ENCODE assay signal across 2 cellular contexts in genomic region chr11:75775056-75775455, GRCh38.
TF ChIP-seq lines count a peak whose summit lies in the region.

No MANE protein-coding gene starts in this region.

TF ChIP-seq in WTC11, 78 proteins besides CTCF, POLR2A, EP300 and RAD21:
- TF ChIP-seq, protein P1, sequence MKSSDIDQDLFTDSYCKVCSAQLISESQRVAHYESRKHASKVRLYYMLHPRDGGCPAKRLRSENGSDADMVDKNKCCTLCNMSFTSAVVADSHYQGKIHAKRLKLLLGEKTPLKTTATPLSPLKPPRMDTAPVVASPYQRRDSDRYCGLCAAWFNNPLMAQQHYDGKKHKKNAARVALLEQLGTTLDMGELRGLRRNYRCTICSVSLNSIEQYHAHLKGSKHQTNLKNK (CRISPR knock-in tag; IDR thresholded peaks at IDR 0.05), result no peak
TF ChIP-seq in WTC11: peak in this region for 0.

TF ChIP-seq in HepG2, 621 proteins besides CTCF, POLR2A, EP300 and RAD21:
- TF ChIP-seq RBM22 (optimal IDR thresholded peaks at IDR 0.05; ENCODE audit: low read length), result peak; percentile 22
- TF ChIP-seq, protein P2, sequence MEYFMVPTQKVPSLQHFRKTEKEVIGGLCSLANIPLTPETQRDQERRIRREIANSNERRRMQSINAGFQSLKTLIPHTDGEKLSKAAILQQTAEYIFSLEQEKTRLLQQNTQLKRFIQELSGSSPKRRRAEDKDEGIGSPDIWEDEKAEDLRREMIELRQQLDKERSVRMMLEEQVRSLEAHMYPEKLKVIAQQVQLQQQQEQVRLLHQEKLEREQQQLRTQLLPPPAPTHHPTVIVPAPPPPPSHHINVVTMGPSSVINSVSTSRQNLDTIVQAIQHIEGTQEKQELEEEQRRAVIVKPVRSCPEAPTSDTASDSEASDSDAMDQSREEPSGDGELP (IDR thresholded peaks at IDR 0.05; ENCODE audit: borderline replicate concordance, low read depth), result no peak
- no peak for TF ChIP-seq ZFYVE20 (CRISPR knock-in tag; IDR thresholded peaks at IDR 0.05; ENCODE audit: borderline replicate concordance, low read depth)
TF ChIP-seq in HepG2: peak in this region for 1.
